In the genomic region with DNA sequence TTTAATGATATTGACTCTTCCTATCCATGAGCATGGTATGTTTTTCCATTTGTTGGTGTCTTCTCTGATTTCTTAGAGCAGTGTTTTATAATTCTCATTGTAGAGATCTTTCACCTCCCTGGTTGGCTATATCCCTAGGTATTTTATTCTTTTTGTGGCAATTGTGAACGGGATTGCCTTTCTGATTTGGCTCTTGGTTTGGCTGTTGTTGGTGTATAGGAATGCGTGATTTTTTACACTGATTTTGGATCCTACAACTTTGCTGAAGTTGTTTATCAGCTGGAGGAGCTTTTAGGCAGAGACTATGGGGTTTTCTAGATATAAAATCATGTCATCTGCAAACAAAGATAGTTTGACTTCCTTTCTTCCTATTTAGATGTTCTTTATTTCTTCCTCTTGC, we compare ENCODE assay signal across 3 cellular contexts. TPM values are rescaled to one million over a fixed set of nuclear protein-coding genes. Genes with fewer than 3 reads are reported as not detected.
"Had no signal": no experiment of that assay in that cellular context is flagged by ENCODE, and none has a peak within 500 bp of the region (broad histone marks: within the 10 kb centered on the region; RNA-seq: fewer than 3 reads in every experiment).

No MANE protein-coding gene starts in this region.

RNA-seq across cellular contexts. Expression of gene PIK3CG, which starts 33.9 kb away (rescaled TPM):
- total RNA-seq: mammary epithelial cell, myocyte had no signal
- polyA plus RNA-seq: mammary epithelial cell, neural cell had no signal
